ENCODE assay signal across 25 cellular contexts in genomic region chr1:178376008-178376407, GRCh38.
"Had no signal": no experiment of that assay in that cellular context is flagged by ENCODE, and none has a peak within 500 bp of the region (broad histone marks: within the 10 kb centered on the region; RNA-seq: fewer than 3 reads in every experiment).

No MANE protein-coding gene starts in this region.

- FAIRE-seq: bronchial epithelial cell, endothelial cell of umbilical vein had no signal

- H3K36me3 Mint-ChIP-seq: activated naive CD4-positive, alpha-beta T cell treated with anti-CD3 and anti-CD28 coated beads, Interleukin-2, amount 10 ng/mL, durations not matched to agents 7 days and 5 days; T-cell had no signal

- H3K27ac ChIP-seq: esophagus muscularis mucosa, right atrium auricular region, tibial nerve, uterus had no signal

- H3K27me3 Mint-ChIP-seq: activated CD4-positive, alpha-beta T cell treated with anti-CD3 and anti-CD28 coated beads, Interleukin-2, amount 10 ng/mL, durations not matched to agents 24 days and 14 days; activated naive CD4-positive, alpha-beta T cell treated with anti-CD3 and anti-CD28 coated beads, Interleukin-2, amount 10 ng/mL, durations not matched to agents 7 days and 5 days; progenitor cell of endocrine pancreas; T-cell had no signal

- H3K4me3 Mint-ChIP-seq: activated CD4-positive, alpha-beta T cell treated with anti-CD3 and anti-CD28 coated beads, Interleukin-2, amount 10 ng/mL, durations not matched to agents 24 days and 14 days; activated CD8-positive, alpha-beta T cell treated with anti-CD3 and anti-CD28 coated beads for 36 hours; activated naive CD4-positive, alpha-beta T cell treated with anti-CD3 and anti-CD28 coated beads, Interleukin-2, amount 10 ng/mL, durations not matched to agents 7 days and 5 days; activated naive CD8-positive, alpha-beta T cell treated with anti-CD3 and anti-CD28 coated beads, Interleukin-2, amount 50 U/mL, for 24 hours; activated T-cell treated with anti-CD3 and anti-CD28 coated beads, Interleukin-2, amount 50 U/mL, for 24 hours; nephron progenitor cell; T-cell had no signal

- DNase-seq: activated CD4-positive, alpha-beta T cell treated with anti-CD3 and anti-CD28 coated beads, Interleukin-2, amount 10 ng/mL, durations not matched to agents 24 days and 14 days; activated CD8-positive, alpha-beta T cell treated with anti-CD3 and anti-CD28 coated beads for 36 hours; activated naive CD4-positive, alpha-beta T cell treated with anti-CD3 and anti-CD28 coated beads, Interleukin-2, amount 10 ng/mL, durations not matched to agents 7 days and 5 days; activated naive CD8-positive, alpha-beta T cell treated with anti-CD3 and anti-CD28 coated beads, Interleukin-2, amount 50 U/mL, for 24 hours; activated T-cell treated with anti-CD3 and anti-CD28 coated beads, Interleukin-2, amount 50 U/mL, for 24 hours; aorta; effector CD4-positive, alpha-beta T cell; left cardiac atrium; nephron progenitor cell; occipital lobe; stimulated activated CD4-positive, alpha-beta T cell treated with anti-CD3 and anti-CD28 coated beads, Interleukin-12 subunit alpha, Interleukin-12 subunit beta, amount 100 ng/mL, for 4 hours; stimulated activated CD4-positive, alpha-beta T cell treated with anti-CD3 and anti-CD28 coated beads, Interleukin-1b, Interleukin-23, amount 100 ng/mL, for 48 hours; stimulated activated CD8-positive, alpha-beta memory T cell treated with anti-CD3 and anti-CD28 coated beads, Interleukin-4, amount 100 ng/mL, for 48 hours; stimulated activated naive CD4-positive, alpha-beta T cell; T-cell; T-helper 9 cell; uterus had no signal

- H3K9me3 ChIP-seq: esophagus muscularis mucosa, right atrium auricular region, tibial nerve, uterus had no signal

- H3K4me3 ChIP-seq: esophagus muscularis mucosa, lung, right atrium auricular region, tibial nerve, uterus had no signal

- H3K27ac Mint-ChIP-seq: activated CD4-positive, alpha-beta T cell treated with anti-CD3 and anti-CD28 coated beads, Interleukin-2, amount 10 ng/mL, durations not matched to agents 24 days and 14 days; activated CD8-positive, alpha-beta T cell treated with anti-CD3 and anti-CD28 coated beads for 36 hours; activated naive CD4-positive, alpha-beta T cell treated with anti-CD3 and anti-CD28 coated beads, Interleukin-2, amount 10 ng/mL, durations not matched to agents 7 days and 5 days; activated naive CD8-positive, alpha-beta T cell treated with anti-CD3 and anti-CD28 coated beads, Interleukin-2, amount 50 U/mL, for 24 hours; activated T-cell treated with anti-CD3 and anti-CD28 coated beads, Interleukin-2, amount 50 U/mL, for 24 hours; activated T-helper 2 cell treated with anti-CD3 and anti-CD28 coated beads, Interferon-gamma antibody, Interleukin-2, Interleukin-4, amounts not matched to agents 10 μg/mL and 5 μg/mL and 100 μg/mL, durations not matched to agents 14 hours and 24 hours and 36 hours; nephron progenitor cell; progenitor cell of endocrine pancreas; T-cell had no signal

- H3K27me3 ChIP-seq: esophagus muscularis mucosa, right atrium auricular region, tibial nerve, uterus had no signal

- ATAC-seq: activated CD8-positive, alpha-beta T cell treated with anti-CD3 and anti-CD28 coated beads for 36 hours; activated naive CD8-positive, alpha-beta T cell treated with anti-CD3 and anti-CD28 coated beads, Interleukin-2, amount 50 U/mL, for 24 hours; left cardiac atrium; T-cell had no signal

- H3K9me3 Mint-ChIP-seq: activated CD4-positive, alpha-beta T cell treated with anti-CD3 and anti-CD28 coated beads, Interleukin-2, amount 10 ng/mL, durations not matched to agents 24 days and 14 days; activated CD8-positive, alpha-beta T cell treated with anti-CD3 and anti-CD28 coated beads for 36 hours; activated naive CD4-positive, alpha-beta T cell treated with anti-CD3 and anti-CD28 coated beads, Interleukin-2, amount 10 ng/mL, durations not matched to agents 7 days and 5 days; activated naive CD8-positive, alpha-beta T cell treated with anti-CD3 and anti-CD28 coated beads, Interleukin-2, amount 50 U/mL, for 24 hours; activated T-cell treated with anti-CD3 and anti-CD28 coated beads, Interleukin-2, amount 50 U/mL, for 24 hours; activated T-helper 2 cell treated with anti-CD3 and anti-CD28 coated beads, Interferon-gamma antibody, Interleukin-2, Interleukin-4, amounts not matched to agents 10 μg/mL and 5 μg/mL and 100 μg/mL, durations not matched to agents 14 hours and 24 hours and 36 hours; nephron progenitor cell; T-cell had no signal

- H3K36me3 ChIP-seq: esophagus muscularis mucosa, right atrium auricular region, tibial nerve, uterus had no signal

- H3K4me1 Mint-ChIP-seq: activated CD4-positive, alpha-beta T cell treated with anti-CD3 and anti-CD28 coated beads, Interleukin-2, amount 10 ng/mL, durations not matched to agents 24 days and 14 days; activated naive CD4-positive, alpha-beta T cell treated with anti-CD3 and anti-CD28 coated beads, Interleukin-2, amount 10 ng/mL, durations not matched to agents 7 days and 5 days; activated naive CD8-positive, alpha-beta T cell treated with anti-CD3 and anti-CD28 coated beads, Interleukin-2, amount 50 U/mL, for 24 hours; T-cell had no signal
